Comparison of ENCODE assay signal across 8 cellular contexts in genomic region chr14:73567951-73568885, GRCh38. TPM values are rescaled to one million over a fixed set of nuclear protein-coding genes. Genes with fewer than 3 reads are reported as not detected.
DNase-seq lines count a peak whose midpoint lies in the region; ATAC-seq and TF ChIP-seq lines count a peak whose summit lies in the region.

No MANE protein-coding gene starts in this region.

- H3K4me3 Mint-ChIP-seq in activated T-helper 2 cell treated with anti-CD3 and anti-CD28 coated beads, Interferon-gamma antibody, Interleukin-2, Interleukin-4, amounts not matched to agents 10 μg/mL and 5 μg/mL and 100 μg/mL, durations not matched to agents 14 hours and 24 hours and 36 hours (ENCODE audit: low read depth) = peak overlapping the region; percentile 90

- CTCF ChIA-PET in AG04450 (lab: Charles Lee) (interaction anchor here (1.1 to 2.7 kb wide), 2 partner anchors 59 to 65 kb away, joined by 8 to 15 read pairs; no protein-coding TSS in a partner anchor), HEK293T (lab: Yijun Ruan, JAX) (interaction anchor here (0.6 to 1.9 kb wide), 7 partner anchors 9 to 65 kb away, joined by 3 to 10 read pairs (median 4); no protein-coding TSS in a partner anchor)

- no peak for TF ChIP-seq EP300 in stomach (IDR thresholded peaks at IDR 0.05)

- WGBS in stomach, 5 donors = 60 to 73% (median 67%) methylated on average over 16 of the region's 16 CpGs

- DNase-seq in AG04450 (ENCODE audit: low read depth, low spot score) (no peak), HEK293T (ENCODE audit: extremely low spot score) (no peak), stomach (no peak), germinal center (ENCODE audit: low spot score) (no peak)
- DNase-seq in activated T-helper 2 cell treated with anti-CD3 and anti-CD28 coated beads, Interferon-gamma antibody, Interleukin-2, Interleukin-4, amounts not matched to agents 10 μg/mL and 5 μg/mL and 100 μg/mL, durations not matched to agents 14 hours and 24 hours and 36 hours (ENCODE audit: low spot score) = no peak

- ATAC-seq in HG03378 (IDR thresholded peaks at IDR 0.05; ENCODE audit: unreplicated experiment) = no peak
- no peak for ATAC-seq in HG03095 (IDR thresholded peaks at IDR 0.05; ENCODE audit: unreplicated experiment)

- H3K9me3 Mint-ChIP-seq in activated T-helper 2 cell treated with anti-CD3 and anti-CD28 coated beads, Interferon-gamma antibody, Interleukin-2, Interleukin-4, amounts not matched to agents 10 μg/mL and 5 μg/mL and 100 μg/mL, durations not matched to agents 14 hours and 24 hours and 36 hours = no peaks in the 10 kb centered on the region

- peaks cover 26 to 50% (median 28%) of the 10 kb centered on the region in 4 donors for H3K4me1 ChIP-seq in stomach

- H3K27ac ChIP-seq in AG04450 (ENCODE audit: low read depth, low read length) (peak overlapping the region; percentile 88), stomach (peak overlapping the region in 4 of 5 donors; percentile 86 to 95 (median 92))

- H3K27me3 ChIP-seq in AG04450 (ENCODE audit: control insufficient read depth, insufficient read depth, low read length) = no peaks in the 10 kb centered on the region
- no peaks in the 10 kb centered on the region for H3K27me3 ChIP-seq in stomach

- H3K36me3 Mint-ChIP-seq in activated T-helper 2 cell treated with anti-CD3 and anti-CD28 coated beads, Interferon-gamma antibody, Interleukin-2, Interleukin-4, amounts not matched to agents 10 μg/mL and 5 μg/mL and 100 μg/mL, durations not matched to agents 14 hours and 24 hours and 36 hours (ENCODE audit: low read depth) = peaks cover 40% of the 10 kb centered on the region

- TF ChIP-seq CTCF in AG04450 (IDR thresholded peaks at IDR 0.05; ENCODE audit: low read depth, low read length) = no peak
- no peak for TF ChIP-seq CTCF in stomach (IDR thresholded peaks at IDR 0.05)

- H3K4me3 ChIP-seq in AG04450 (ENCODE audit: low read depth, low read length) (peak overlapping the region; percentile 75), iPS-18c (ENCODE audit: insufficient read depth, low read depth, low read length) (peak overlapping the region; percentile 66; the same call in 1 of the 2 replicates), stomach (peak overlapping the region; percentile 47 to 76 (median 68))

- peaks cover 1% of the 10 kb centered on the region for H3K9me3 ChIP-seq in AG04450 (ENCODE audit: control insufficient read depth, insufficient read depth, low read length)
- H3K9me3 ChIP-seq in iPS-18c (ENCODE audit: control insufficient read depth, insufficient read depth, low read length) = peaks cover under 1% of the 10 kb centered on the region
- peaks cover 0 to 3% (median 0%) of the 10 kb centered on the region in 4 donors for H3K9me3 ChIP-seq in stomach

- no peak for TF ChIP-seq POLR2A in stomach (IDR thresholded peaks at IDR 0.05)

- H3K27ac Mint-ChIP-seq in activated T-helper 2 cell treated with anti-CD3 and anti-CD28 coated beads, Interferon-gamma antibody, Interleukin-2, Interleukin-4, amounts not matched to agents 10 μg/mL and 5 μg/mL and 100 μg/mL, durations not matched to agents 14 hours and 24 hours and 36 hours = peak overlapping the region; percentile 96

- intact Hi-C loops in activated T-helper 2 cell treated with anti-CD3 and anti-CD28 coated beads, Interferon-gamma antibody, Interleukin-2, Interleukin-4, amounts not matched to agents 10 μg/mL and 5 μg/mL and 100 μg/mL, durations not matched to agents 14 hours and 24 hours and 36 hours (cut with micrococcal nuclease) = loop anchor here (2.0 to 10.0 kb wide), 3 partner anchors 47 to 431 kb away; partner anchors contain the start of genes ACOT6, PSEN1 and RIOX1
- intact Hi-C loops in stomach (cut with DNase I; ENCODE audit: low total_unique reads) = no loop called here

- no peaks in the 10 kb centered on the region for H3K27me3 Mint-ChIP-seq in activated T-helper 2 cell treated with anti-CD3 and anti-CD28 coated beads, Interferon-gamma antibody, Interleukin-2, Interleukin-4, amounts not matched to agents 10 μg/mL and 5 μg/mL and 100 μg/mL, durations not matched to agents 14 hours and 24 hours and 36 hours (ENCODE audit: low read depth)

- POLR2A ChIA-PET in AG04450 (lab: Yijun Ruan, JAX) = interaction anchor here (0.6 to 1.9 kb wide), 11 partner anchors 22 to 368 kb away, joined by 3 to 11 read pairs (median 3); partner anchors contain the start of genes ACOT4, ACOT6, DNAL1 and RIOX1
- POLR2A ChIA-PET in HEK293T (lab: Yijun Ruan, JAX) = interaction anchor here (0.6 to 2.2 kb wide), 25 partner anchors 8 to 597 kb away, joined by 3 to 15 read pairs (median 5); partner anchors contain the start of genes ACOT6, DNAL1, NUMB and RIOX1

- H3K36me3 ChIP-seq in stomach = peaks cover 0 to 4% (median 0%) of the 10 kb centered on the region in 4 donors

- H3K4me1 Mint-ChIP-seq in activated T-helper 2 cell treated with anti-CD3 and anti-CD28 coated beads, Interferon-gamma antibody, Interleukin-2, Interleukin-4, amounts not matched to agents 10 μg/mL and 5 μg/mL and 100 μg/mL, durations not matched to agents 14 hours and 24 hours and 36 hours (ENCODE audit: low read depth) = peaks cover 38% of the 10 kb centered on the region

TF ChIP-seq in HEK293T, 16 proteins besides CTCF, POLR2A, EP300 and RAD21:
- TF ChIP-seq BHLHE40 (IDR thresholded peaks at IDR 0.05; ENCODE audit: borderline replicate concordance) (no peak), PKNOX1 (IDR thresholded peaks at IDR 0.05) (peak; percentile 62), NFRKB (IDR thresholded peaks at IDR 0.05) (no peak)

RNA-seq across cellular contexts. Expression of gene ACOT2, which starts 0.8 kb away (rescaled TPM):
- 30.5 and 35.3 TPM in 2 replicates for polyA plus RNA-seq in AG04450 (2011; rRNA removed)
- 14.3 and 14.4 TPM in 2 replicates for polyA minus RNA-seq in AG04450 (2011; rRNA and poly(A)+ RNA removed)
- total RNA-seq in activated T-helper 2 cell treated with anti-CD3 and anti-CD28 coated beads, Interferon-gamma antibody, Interleukin-2, Interleukin-4, amounts not matched to agents 10 μg/mL and 5 μg/mL and 100 μg/mL, durations not matched to agents 14 hours and 24 hours and 36 hours = 10.1 and 12.3 TPM in 2 replicates
- total RNA-seq in stomach = 100 to 1,000 TPM in 1 of 5 donors, 10 to 100 TPM in 3, 1 to 10 TPM in 1; 7.5 to 247 (median 48.5) TPM
- 10 to 100 TPM; 18.6 to 26.7 (median 25.1) TPM for polyA plus RNA-seq in stomach

RNA-seq across cellular contexts. Expression of gene HEATR4, which starts 9.5 kb away (rescaled TPM):
- polyA plus RNA-seq in AG04450 (2011; rRNA removed) (not detected in 2 replicates), stomach (under 1 TPM in 1 of 3 donors, not detected in 2; 0.19 TPM)
- polyA minus RNA-seq in AG04450 (2011; rRNA and poly(A)+ RNA removed) = not detected in 2 replicates
- not detected in 2 replicates for total RNA-seq in activated T-helper 2 cell treated with anti-CD3 and anti-CD28 coated beads, Interferon-gamma antibody, Interleukin-2, Interleukin-4, amounts not matched to agents 10 μg/mL and 5 μg/mL and 100 μg/mL, durations not matched to agents 14 hours and 24 hours and 36 hours
- under 1 TPM in 1 of 5 donors, not detected in 4; 0.18 TPM for total RNA-seq in stomach

RNA-seq across cellular contexts. Expression of gene ACOT4, which starts 23.5 kb away (rescaled TPM):
- polyA plus RNA-seq in AG04450 (2011; rRNA removed) (0.37 and 0.45 TPM in 2 replicates), stomach (1 to 10 TPM; 1.4 to 3.5 (median 1.5) TPM)
- polyA minus RNA-seq in AG04450 (2011; rRNA and poly(A)+ RNA removed) = 0.26 TPM in 1 of 2 replicates, not detected in the other
- 0.57 and 1.4 TPM in 2 replicates for total RNA-seq in activated T-helper 2 cell treated with anti-CD3 and anti-CD28 coated beads, Interferon-gamma antibody, Interleukin-2, Interleukin-4, amounts not matched to agents 10 μg/mL and 5 μg/mL and 100 μg/mL, durations not matched to agents 14 hours and 24 hours and 36 hours
- total RNA-seq in stomach = 1 to 10 TPM in 2 of 5 donors, not detected in 3; 1.3 to 1.4 TPM

RNA-seq across cellular contexts. Expression of gene ACOT1, which starts 31.3 kb away (rescaled TPM):
- 6.7 and 7.2 TPM in 2 replicates for polyA plus RNA-seq in AG04450 (2011; rRNA removed)
- 5.3 and 7.1 TPM in 2 replicates for polyA minus RNA-seq in AG04450 (2011; rRNA and poly(A)+ RNA removed)
- total RNA-seq in activated T-helper 2 cell treated with anti-CD3 and anti-CD28 coated beads, Interferon-gamma antibody, Interleukin-2, Interleukin-4, amounts not matched to agents 10 μg/mL and 5 μg/mL and 100 μg/mL, durations not matched to agents 14 hours and 24 hours and 36 hours = 1.9 and 2.7 TPM in 2 replicates
- 10 to 100 TPM in 1 of 5 donors, 1 to 10 TPM in 4; 1.3 to 35.0 (median 2.6) TPM for total RNA-seq in stomach
- polyA plus RNA-seq in stomach = 1 to 10 TPM; 1.8 to 4.1 (median 3.5) TPM

RNA-seq across cellular contexts. Expression of gene ACOT6, which starts 44.1 kb away (rescaled TPM):
- polyA plus RNA-seq in AG04450 (2011; rRNA removed) = not detected in 2 replicates
- polyA minus RNA-seq in AG04450 (2011; rRNA and poly(A)+ RNA removed) = not detected in 2 replicates
- not detected in 2 replicates for total RNA-seq in activated T-helper 2 cell treated with anti-CD3 and anti-CD28 coated beads, Interferon-gamma antibody, Interleukin-2, Interleukin-4, amounts not matched to agents 10 μg/mL and 5 μg/mL and 100 μg/mL, durations not matched to agents 14 hours and 24 hours and 36 hours
- total RNA-seq in stomach = not detected
- polyA plus RNA-seq in stomach = not detected
